1 cellular context compared by ENCODE assay signal in the genomic region with DNA sequence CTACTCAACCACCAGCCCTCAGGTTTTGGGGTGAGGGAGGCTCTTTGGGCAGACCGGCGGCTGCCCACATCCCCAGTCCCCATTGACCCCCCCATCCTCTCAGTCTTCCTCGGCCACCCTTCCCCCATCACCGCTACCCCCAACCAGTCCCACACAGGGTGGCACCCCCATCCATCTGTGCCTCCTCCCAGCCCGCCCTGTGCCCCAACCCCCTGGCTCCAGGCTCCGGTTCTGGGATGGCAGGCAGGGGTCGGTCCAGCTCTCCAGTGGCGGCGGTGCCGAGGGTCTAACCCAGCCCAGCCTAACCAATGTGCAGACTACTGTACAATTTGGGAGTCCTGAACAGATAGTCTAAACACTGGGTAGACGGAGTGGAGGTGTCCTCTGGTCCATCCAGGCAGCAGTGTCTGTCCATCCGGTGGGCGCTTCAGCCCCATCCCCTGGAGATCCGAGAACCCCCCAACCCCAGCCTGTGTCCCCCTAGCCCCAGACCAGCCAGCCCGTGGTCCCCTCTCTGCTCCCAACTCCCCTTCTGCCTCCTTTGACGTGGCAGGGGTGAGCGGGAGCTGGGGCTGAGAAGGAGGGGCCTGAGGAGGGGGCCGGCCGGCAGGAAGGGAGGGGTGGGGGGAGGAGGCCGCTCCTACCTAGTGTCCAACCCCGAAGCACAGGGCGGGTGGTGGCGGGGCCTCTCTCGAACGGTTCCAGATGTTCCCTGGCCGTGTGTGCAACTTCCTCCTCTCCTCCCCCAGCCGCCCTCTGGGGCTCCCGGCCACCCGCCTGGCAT.
TF ChIP-seq lines count a peak whose summit lies in the region.

No MANE protein-coding gene starts in this region.

TF ChIP-seq in IMR-90, 13 proteins besides CTCF, POLR2A, EP300 and RAD21:
- TF ChIP-seq, protein P1, sequence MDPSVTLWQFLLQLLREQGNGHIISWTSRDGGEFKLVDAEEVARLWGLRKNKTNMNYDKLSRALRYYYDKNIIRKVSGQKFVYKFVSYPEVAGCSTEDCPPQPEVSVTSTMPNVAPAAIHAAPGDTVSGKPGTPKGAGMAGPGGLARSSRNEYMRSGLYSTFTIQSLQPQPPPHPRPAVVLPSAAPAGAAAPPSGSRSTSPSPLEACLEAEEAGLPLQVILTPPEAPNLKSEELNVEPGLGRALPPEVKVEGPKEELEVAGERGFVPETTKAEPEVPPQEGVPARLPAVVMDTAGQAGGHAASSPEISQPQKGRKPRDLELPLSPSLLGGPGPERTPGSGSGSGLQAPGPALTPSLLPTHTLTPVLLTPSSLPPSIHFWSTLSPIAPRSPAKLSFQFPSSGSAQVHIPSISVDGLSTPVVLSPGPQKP (IDR thresholded peaks at IDR 0.05; ENCODE audit: borderline replicate concordance, low read depth, low read length) = no peak
- peak; percentile 78; the same call in 1 of the 2 replicates for TF ChIP-seq MAZ (IDR thresholded peaks at IDR 0.05; ENCODE audit: borderline replicate concordance, low read depth, low read length)
